28 cellular contexts compared by ENCODE assay signal in the genomic region with DNA sequence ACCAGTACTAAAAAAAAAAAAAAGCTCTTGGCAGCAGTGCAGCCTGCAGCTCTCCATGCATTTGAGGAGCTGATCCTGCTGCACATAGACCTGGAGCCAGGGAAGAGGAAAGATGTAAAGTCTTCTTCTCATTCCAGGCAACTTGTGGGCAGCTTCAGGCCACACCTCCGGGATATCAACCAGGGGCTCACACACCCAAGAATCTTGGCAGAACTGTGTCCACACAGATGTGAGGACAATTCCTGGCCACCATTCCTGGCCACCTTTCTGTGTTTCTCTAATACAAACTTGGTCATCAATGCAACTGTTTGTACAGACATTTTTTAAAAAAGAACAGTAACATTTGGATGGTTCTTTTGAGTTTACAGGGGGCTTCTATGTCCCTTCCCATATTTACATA.
"Had no signal": no experiment of that assay in that cellular context is flagged by ENCODE, and none has a peak within 500 bp of the region (broad histone marks: within the 10 kb centered on the region; RNA-seq: fewer than 3 reads in every experiment).

No MANE protein-coding gene starts in this region.

- H3K4me1 ChIP-seq: lower lobe of right lung, sigmoid colon had no signal

- H3K4me1 Mint-ChIP-seq: natural killer cell, T-helper 17 cell had no signal

- H3K36me3 Mint-ChIP-seq: activated naive CD4-positive, alpha-beta T cell treated with anti-CD3 and anti-CD28 coated beads, Interleukin-2, amount 50 U/mL, for 72 hours; natural killer cell had no signal

- FAIRE-seq: frontal cortex had no signal

- H3K27me3 ChIP-seq: brain microvascular endothelial cell, testis, vagina had no signal

- H3K27ac ChIP-seq: brain microvascular endothelial cell, lower lobe of right lung, sigmoid colon had no signal

- H3K27ac Mint-ChIP-seq: activated CD8-positive, alpha-beta T cell treated with anti-CD3 and anti-CD28 coated beads, Interleukin-2, amount 10 ng/mL, durations not matched to agents 7 days and 5 days; activated naive CD4-positive, alpha-beta T cell treated with anti-CD3 and anti-CD28 coated beads, Interleukin-2, amount 50 U/mL, for 72 hours; activated T-helper 1 cell treated with anti-CD3 and anti-CD28 coated beads, Interleukin-12 subunit alpha, Interleukin-12 subunit beta, Interleukin-2, Interleukin-4 antibody, amounts not matched to agents 30 ng/mL and 10 ng/mL and 1 ng/mL, durations not matched to agents 14 hours and 24 hours and 36 hours; effector memory CD8-positive, alpha-beta T cell; natural killer cell; T-helper 17 cell had no signal

- H3K4me3 ChIP-seq: esophagus muscularis mucosa, lower lobe of right lung, sigmoid colon, testis, vagina had no signal

- H3K36me3 ChIP-seq: brain microvascular endothelial cell, esophagus muscularis mucosa, lower lobe of right lung, sigmoid colon, vagina had no signal

- H3K4me3 Mint-ChIP-seq: activated CD8-positive, alpha-beta T cell treated with anti-CD3 and anti-CD28 coated beads, Interleukin-2, amount 10 ng/mL, durations not matched to agents 7 days and 5 days; activated T-helper 1 cell treated with anti-CD3 and anti-CD28 coated beads, Interleukin-12 subunit alpha, Interleukin-12 subunit beta, Interleukin-2, Interleukin-4 antibody, amounts not matched to agents 30 ng/mL and 10 ng/mL and 1 ng/mL, durations not matched to agents 14 hours and 24 hours and 36 hours; effector memory CD8-positive, alpha-beta T cell; natural killer cell; T-helper 17 cell had no signal

- DNase-seq: activated CD4-positive, alpha-beta T cell treated with anti-CD3 and anti-CD28 coated beads, Interleukin-2, amount 50 U/mL, for 1 hour; activated CD4-positive, CD25-positive, alpha-beta regulatory T cell treated with anti-CD3 and anti-CD28 coated beads, Interleukin-2, amount 50 U/mL, for 72 hours; activated CD8-positive, alpha-beta T cell treated with anti-CD3 and anti-CD28 coated beads, Interleukin-2, amount 10 ng/mL, durations not matched to agents 7 days and 5 days; activated gamma-delta T cell treated with Interleukin-2 at 50 U/mL for 16 hours; aorta; brain microvascular endothelial cell; central memory CD4-positive, alpha-beta T cell; dermis blood vessel endothelial cell; effector memory CD8-positive, alpha-beta T cell; glutamatergic neuron; hippocampal formation; left cardiac atrium; lower lobe of right lung; midbrain; natural killer cell; posterior cingulate gyrus; sigmoid colon; stimulated activated CD4-positive, alpha-beta T cell treated with anti-CD3 and anti-CD28 coated beads, Interleukin-2, amount 100 ng/mL, for 48 hours; stimulated activated naive CD4-positive, alpha-beta T cell; SW 1271; T-helper 17 cell; trophoblast cell had no signal

- H3K27me3 Mint-ChIP-seq: T-helper 17 cell had no signal

- H3K9me3 ChIP-seq: lower lobe of right lung, testis, vagina had no signal
